Comparison of ENCODE assay signal across 8 cellular contexts in the genomic region with DNA sequence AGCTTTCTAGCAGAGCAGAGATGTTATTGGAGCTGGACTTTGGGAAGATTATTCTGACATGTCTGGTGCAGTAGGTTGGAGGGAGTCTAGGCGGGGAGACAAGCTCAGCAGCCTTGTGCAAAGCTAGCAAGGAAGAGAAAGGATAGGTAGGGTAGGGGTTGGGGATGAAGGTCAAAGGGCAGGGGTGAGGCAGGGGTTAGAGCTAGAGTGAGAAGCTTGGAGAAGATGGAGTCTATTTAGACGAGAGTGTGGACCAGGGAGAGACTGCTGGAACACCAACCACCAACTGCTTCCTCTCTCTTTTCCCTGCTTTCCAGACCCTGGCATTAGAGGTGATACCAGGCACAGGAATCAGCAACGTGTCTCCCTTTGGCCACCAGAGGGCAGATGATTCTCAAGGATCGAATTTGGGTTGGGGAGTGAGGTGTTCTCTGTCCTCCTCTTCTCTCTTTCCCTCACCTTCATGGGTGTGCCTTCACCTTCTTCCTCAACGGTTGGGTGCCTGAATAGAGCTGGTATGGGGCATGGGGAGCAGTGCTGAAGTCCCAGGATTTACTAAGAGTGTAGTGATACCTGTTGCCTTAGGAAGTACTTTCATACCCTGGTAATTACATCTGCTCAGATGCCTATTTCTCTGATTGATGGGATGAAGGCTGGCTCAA. TPM values are rescaled to one million over a fixed set of nuclear protein-coding genes. Genes with fewer than 3 reads are reported as not detected.
DNase-seq lines count a peak whose midpoint lies in the region; ATAC-seq, FAIRE-seq and TF ChIP-seq lines count a peak whose summit lies in the region.

No MANE protein-coding gene starts in this region.

- H3K4me3 Mint-ChIP-seq in activated naive CD4-positive, alpha-beta T cell treated with anti-CD3 and anti-CD28 coated beads for 36 hours: no peak overlapping the region
- H3K4me3 Mint-ChIP-seq in osteocyte (ENCODE audit: unreplicated experiment): no peak overlapping the region

- H3K36me3 ChIP-seq in thyroid gland: no peaks in the 10 kb centered on the region

- peak overlapping the region in 2 of 3 donors; percentile 80 to 92 for H3K27ac ChIP-seq in thyroid gland

- H3K27me3 ChIP-seq in thyroid gland: no peaks in the 10 kb centered on the region

- H3K36me3 Mint-ChIP-seq in activated naive CD4-positive, alpha-beta T cell treated with anti-CD3 and anti-CD28 coated beads for 36 hours (ENCODE audit: low read depth): peaks cover 3% of the 10 kb centered on the region
- H3K36me3 Mint-ChIP-seq in osteocyte (ENCODE audit: unreplicated experiment): no peaks in the 10 kb centered on the region

- peaks cover 32% of the 10 kb centered on the region for H3K4me1 Mint-ChIP-seq in activated naive CD4-positive, alpha-beta T cell treated with anti-CD3 and anti-CD28 coated beads for 36 hours (ENCODE audit: low read depth)
- H3K4me1 Mint-ChIP-seq in osteocyte (ENCODE audit: unreplicated experiment): peaks cover 28% of the 10 kb centered on the region

- peak overlapping the region; percentile 51 for H3K27ac Mint-ChIP-seq in activated naive CD4-positive, alpha-beta T cell treated with anti-CD3 and anti-CD28 coated beads for 36 hours
- H3K27ac Mint-ChIP-seq in osteocyte (ENCODE audit: unreplicated experiment): no peak overlapping the region

- CTCF ChIA-PET in activated naive CD4-positive, alpha-beta T cell treated with anti-CD3 and anti-CD28 coated beads for 36 hours (lab: Charles Lee): interaction anchor here (0.6 to 5.3 kb wide), 47 partner anchors 9 to 315 kb away, joined by 3 to 82 read pairs (median 6); a partner anchor contains a TSS

- ATAC-seq in HG03097 (IDR thresholded peaks at IDR 0.05; ENCODE audit: low FRiP score, unreplicated experiment): no peak

- peak; percentile 94 for TF ChIP-seq CTCF in NB4 (IDR thresholded peaks at IDR 0.05; ENCODE audit: low read depth, low read length)
- TF ChIP-seq CTCF in osteocyte (IDR thresholded peaks at IDR 0.05): peak; percentile 88
- TF ChIP-seq CTCF in thyroid gland (IDR thresholded peaks at IDR 0.05): peak; percentile 61 to 98 (median 84)

- DNase-seq in DMS79 treated with DMSO at 0.1 percent for 48 hours (lab: John Stamatoyannopoulos, UW): peak; percentile 84
- DNase-seq in NB4 (ENCODE audit: low read depth): peak; percentile 80
- peak; percentile 83 for DNase-seq in SK-N-DZ (ENCODE audit: low spot score)
- DNase-seq in activated naive CD4-positive, alpha-beta T cell treated with anti-CD3 and anti-CD28 coated beads for 36 hours: peak; percentile 88
- peak; percentile 70 to 82 for DNase-seq in frontal cortex (ENCODE audit: low spot score in 2 of 2)
- DNase-seq in osteocyte (ENCODE audit: extremely low spot score, unreplicated experiment): peak; percentile 90
- DNase-seq in thyroid gland: peak; percentile 81 to 87

- no peaks in the 10 kb centered on the region for H3K9me3 Mint-ChIP-seq in activated naive CD4-positive, alpha-beta T cell treated with anti-CD3 and anti-CD28 coated beads for 36 hours
- H3K9me3 Mint-ChIP-seq in osteocyte (ENCODE audit: unreplicated experiment): no peaks in the 10 kb centered on the region

- no peaks in the 10 kb centered on the region for H3K9me3 ChIP-seq in thyroid gland

- H3K4me3 ChIP-seq in NB4 (ENCODE audit: low read depth, low read length): no peak overlapping the region
- no peak overlapping the region for H3K4me3 ChIP-seq in thyroid gland (replicated peaks in 1 of 3)

- H3K4me1 ChIP-seq in thyroid gland: peaks cover 29 to 31% of the 10 kb centered on the region in 2 donors

- H3K27me3 Mint-ChIP-seq in activated naive CD4-positive, alpha-beta T cell treated with anti-CD3 and anti-CD28 coated beads for 36 hours (ENCODE audit: low read depth): no peaks in the 10 kb centered on the region
- H3K27me3 Mint-ChIP-seq in osteocyte (ENCODE audit: unreplicated experiment): no peaks in the 10 kb centered on the region

- intact Hi-C loops in activated naive CD4-positive, alpha-beta T cell treated with anti-CD3 and anti-CD28 coated beads for 36 hours (cut with micrococcal nuclease): loop anchor here (1.0 kb wide), 5 partner anchors 69 to 316 kb away; no protein-coding TSS in a partner anchor
- intact Hi-C loops in thyroid gland (cut with DNase I): loop anchor here (2.0 to 5.0 kb wide), 2 partner anchors 108 to 315 kb away; no protein-coding TSS in a partner anchor

- FAIRE-seq in frontal cortex (lab: Jason Lieb, UNC): no peak

- no peak for TF ChIP-seq POLR2A in NB4 (IDR thresholded peaks at IDR 0.05; ENCODE audit: extremely low read depth, insufficient read length)
- no peak for TF ChIP-seq POLR2A in thyroid gland (IDR thresholded peaks at IDR 0.05)

- 17% methylated on average over 5 of the region's 5 CpGs for WGBS in thyroid gland, 2 donors

RNA-seq across cellular contexts. Expression of a gene that starts 1.8 kb away (rescaled TPM):
- polyA plus RNA-seq in SK-N-DZ (2014; cell fraction: cytosol; rRNA removed): 15.2 and 15.4 TPM in 2 replicates
- 9.8 and 11.1 TPM in 2 replicates for polyA plus RNA-seq in SK-N-DZ (2014; cell fraction: nucleus; rRNA removed)
- total RNA-seq in activated naive CD4-positive, alpha-beta T cell treated with anti-CD3 and anti-CD28 coated beads for 36 hours: 10 to 100 TPM; 15.8 to 17.6 TPM
- total RNA-seq in frontal cortex: 11.8 TPM
- total RNA-seq in osteocyte: 31.8 and 33.4 TPM in 2 replicates
- 10 to 100 TPM; 28.2 to 57.7 (median 48.6) TPM for total RNA-seq in thyroid gland

RNA-seq across cellular contexts. Expression of a gene that starts 23.9 kb away (rescaled TPM):
- polyA plus RNA-seq in SK-N-DZ (2014; cell fraction: cytosol; rRNA removed): 59.1 and 74.8 TPM in 2 replicates
- 37.1 and 53.8 TPM in 2 replicates for polyA plus RNA-seq in SK-N-DZ (2014; cell fraction: nucleus; rRNA removed)
- 10 to 100 TPM; 15.3 to 15.4 TPM for total RNA-seq in activated naive CD4-positive, alpha-beta T cell treated with anti-CD3 and anti-CD28 coated beads for 36 hours
- total RNA-seq in frontal cortex: 13.0 TPM
- 32.1 and 33.5 TPM in 2 replicates for total RNA-seq in osteocyte
- 10 to 100 TPM in 2 of 4 donors, 1 to 10 TPM in 2; 7.4 to 12.6 (median 10.3) TPM for total RNA-seq in thyroid gland
